8 cellular contexts compared by ENCODE assay signal in genomic region chr19:912181-913079, GRCh38. TPM values are rescaled to one million over a fixed set of nuclear protein-coding genes. Genes with fewer than 3 reads are reported as not detected.
A peak's percentile ranks its signal among the peaks of the same experiment; 100 is the strongest.
DNase-seq lines count a peak whose midpoint lies in the region; ATAC-seq and TF ChIP-seq lines count a peak whose summit lies in the region.

No MANE protein-coding gene starts in this region.

- H3K9me3 ChIP-seq in left lung (no peaks in the 10 kb centered on the region), testis (no peaks in the 10 kb centered on the region)

- TF ChIP-seq POLR2A in testis (IDR thresholded peaks at IDR 0.05), result no peak

- peak overlapping the region; percentile 94 for H3K4me3 ChIP-seq in BJ (ENCODE audit: low read depth, low read length)
- H3K4me3 ChIP-seq in HL-60 (replicated peaks; ENCODE audit: insufficient read depth, low read length), result peak overlapping the region; percentile 89
- H3K4me3 ChIP-seq in left lung, result peak overlapping the region; percentile 51 to 69
- peak overlapping the region; percentile 72 to 82 for H3K4me3 ChIP-seq in testis

- H3K36me3 ChIP-seq in BJ (ENCODE audit: control insufficient read depth, insufficient read depth, low read length) (0 out of 2 replicates have a peak, but pooled peaks cover 2% of the 10 kb centered on the region), left lung (no peaks in the 10 kb centered on the region), testis (ENCODE audit: low read depth, missing control alignments) (no peaks in the 10 kb centered on the region)

- intact Hi-C loops in left lung (cut with DNase I), result no loop called here
- intact Hi-C loops in testis (cut with DNase I; ENCODE audit: low total_unique reads), result no loop called here

- 2 to 4% methylated on average over 44 to 45 of the region's 69 CpGs for WGBS in testis, 2 donors

- no peak for DNase-seq in BJ (ENCODE audit: low read depth)
- DNase-seq in HL-60 (ENCODE audit: low read depth in 1 of 2, low spot score in 1 of 2), result no peak
- DNase-seq in left lung, result no peak
- no peak for DNase-seq in testis
- no peak for DNase-seq in NCI-H748 treated with DMSO at 0.1 percent for 48 hours (lab: John Stamatoyannopoulos, UW)

- H3K4me1 ChIP-seq in left lung, result peaks cover 9 to 75% of the 10 kb centered on the region in 2 donors
- H3K4me1 ChIP-seq in testis, result peaks cover 10% of the 10 kb centered on the region

- POLR2A ChIA-PET in BJ (lab: Charles Lee), result no interaction called here

- CTCF ChIA-PET in BJ (lab: Yijun Ruan, JAX), result no interaction called here

- TF ChIP-seq CTCF in BJ (IDR thresholded peaks at IDR 0.05; ENCODE audit: insufficient read depth, low read depth, low read length) (no peak), HL-60 (IDR thresholded peaks at IDR 0.05; ENCODE audit: insufficient read depth, low read length) (no peak), left lung (IDR thresholded peaks at IDR 0.05) (no peak), testis (IDR thresholded peaks at IDR 0.05) (no peak)

- H3K27me3 ChIP-seq in BJ (ENCODE audit: control insufficient read depth, insufficient read depth, low read length), result peaks cover 1% of the 10 kb centered on the region; the same call in 1 of the 2 replicates
- H3K27me3 ChIP-seq in HL-60 (ENCODE audit: insufficient read depth, poor library complexity, severe bottlenecking), result peaks cover 10% of the 10 kb centered on the region
- peaks cover 7 to 15% of the 10 kb centered on the region in 2 donors for H3K27me3 ChIP-seq in left lung
- no peaks in the 10 kb centered on the region for H3K27me3 ChIP-seq in testis

- H3K27ac ChIP-seq in HL-60 (replicated peaks) (peak overlapping the region; percentile 56), angular gyrus (ENCODE audit: low read depth, low read length) (peak overlapping the region; percentile 80), left lung (peak overlapping the region; percentile 59 to 94), testis (peak overlapping the region in 1 of 2 donors; percentile 88)

- ATAC-seq in left lung (no peak), HG02798 (IDR thresholded peaks at IDR 0.05; ENCODE audit: poor library complexity, unreplicated experiment) (no peak), HG03469 (IDR thresholded peaks at IDR 0.05; ENCODE audit: unreplicated experiment) (no peak)

RNA-seq across cellular contexts. Expression of gene R3HDM4, which starts 0.6 kb away (rescaled TPM):
- polyA plus RNA-seq in BJ (2011; rRNA removed) (35.3 and 46.6 TPM in 2 replicates), testis (ENCODE audit: insufficient read depth, low read depth, low replicate concordance) (19.2 TPM)
- polyA minus RNA-seq in BJ (2011; rRNA and poly(A)+ RNA removed), result 18.0 and 26.9 TPM in 2 replicates
- total RNA-seq in left lung (10 to 100 TPM; 46.1 to 66.3 TPM), testis (10 to 100 TPM; 24.6 to 30.1 TPM)

RNA-seq across cellular contexts. Expression of gene KISS1R, which starts 4.7 kb away (rescaled TPM):
- polyA plus RNA-seq in BJ (2011; rRNA removed), result not detected in 2 replicates
- polyA minus RNA-seq in BJ (2011; rRNA and poly(A)+ RNA removed), result not detected in 2 replicates
- under 1 TPM in 1 of 2 donors, not detected in 1; 0.23 TPM for total RNA-seq in left lung
- total RNA-seq in testis, result not detected
- not detected for polyA plus RNA-seq in testis (ENCODE audit: insufficient read depth, low read depth, low replicate concordance)

RNA-seq across cellular contexts. Expression of gene ARID3A, which starts 13.4 kb away (rescaled TPM):
- 10.7 and 17.4 TPM in 2 replicates for polyA plus RNA-seq in BJ (2011; rRNA removed)
- 21.9 and 36.1 TPM in 2 replicates for polyA minus RNA-seq in BJ (2011; rRNA and poly(A)+ RNA removed)
- 10 to 100 TPM; 20.7 to 35.7 TPM for total RNA-seq in left lung
- total RNA-seq in testis, result 10 to 100 TPM; 15.3 to 26.5 TPM
- polyA plus RNA-seq in testis (ENCODE audit: insufficient read depth, low read depth, low replicate concordance), result 38.2 TPM

RNA-seq across cellular contexts. Expression of gene RNU6-9, which starts 19.1 kb away (rescaled TPM):
- not detected in 2 replicates for polyA plus RNA-seq in BJ (2011; rRNA removed)
- polyA minus RNA-seq in BJ (2011; rRNA and poly(A)+ RNA removed), result not detected in 2 replicates
- total RNA-seq in left lung, result not detected
- total RNA-seq in testis, result not detected
- not detected for polyA plus RNA-seq in testis (ENCODE audit: insufficient read depth, low read depth, low replicate concordance)

RNA-seq across cellular contexts. Expression of gene MED16, which starts 19.4 kb away (rescaled TPM):
- polyA plus RNA-seq in BJ (2011; rRNA removed) (21.5 and 39.8 TPM in 2 replicates), testis (ENCODE audit: insufficient read depth, low read depth, low replicate concordance) (50.7 TPM)
- 30.5 and 34.7 TPM in 2 replicates for polyA minus RNA-seq in BJ (2011; rRNA and poly(A)+ RNA removed)
- total RNA-seq in left lung (10 to 100 TPM; 51.7 to 55.8 TPM), testis (100 to 1,000 TPM in 1 of 2 donors, 10 to 100 TPM in 1; 94.7 to 124 TPM)
